Comparison of ENCODE assay signal across 1 cellular context in genomic region chr10:6778992-6779701, GRCh38.
TF ChIP-seq lines count a peak whose summit lies in the region.

No MANE protein-coding gene starts in this region.

TF ChIP-seq in HEK293, 187 proteins besides CTCF, POLR2A, EP300 and RAD21 (continued from another document):
- TF ChIP-seq ZBTB10 (tag by site-specific recombination; IDR thresholded peaks at IDR 0.05) (no peak), SETDB1 (IDR thresholded peaks at IDR 0.05; ENCODE audit: insufficient read length, low read length) (no peak), ZSCAN16 (tag by site-specific recombination; IDR thresholded peaks at IDR 0.05) (no peak), EGR2 (tag by site-specific recombination; IDR thresholded peaks at IDR 0.05; ENCODE audit: low read depth) (peak; percentile 34), SP2 (tag by site-specific recombination; IDR thresholded peaks at IDR 0.05) (0 out of 2 replicates have a peak, but pooled peaks have one; percentile 16), ZNF629 (tag by site-specific recombination; IDR thresholded peaks at IDR 0.05) (peak; percentile 76), ZFHX2 (tag by site-specific recombination; conservative IDR thresholded peaks at IDR 0.05) (peak; percentile 47; the same call in 1 of the 2 replicates), GLI4 (tag by site-specific recombination; IDR thresholded peaks at IDR 0.05) (no peak), ZBTB21 (tag by site-specific recombination; IDR thresholded peaks at IDR 0.05) (0 out of 2 replicates have a peak, but pooled peaks have one; percentile 24), ZNF350 (tag by site-specific recombination; IDR thresholded peaks at IDR 0.05) (no peak)
